Comparison of ENCODE assay signal across 19 cellular contexts in genomic region chr12:74321381-74321780, GRCh38.
"Had no signal": no experiment of that assay in that cellular context is flagged by ENCODE, and none has a peak within 500 bp of the region (broad histone marks: within the 10 kb centered on the region; RNA-seq: fewer than 3 reads in every experiment).

No MANE protein-coding gene starts in this region.

- H3K79me2 ChIP-seq: hepatocyte had no signal

- H3K9me3 ChIP-seq: colonic mucosa, mucosa of descending colon, ovary, right atrium auricular region, suprapubic skin, thyroid gland had no signal

- H3K27me3 ChIP-seq: colonic mucosa, hepatocyte, ovary, right atrium auricular region, suprapubic skin, thyroid gland had no signal

- H3K4me2 ChIP-seq: hepatocyte, smooth muscle cell had no signal

- FAIRE-seq: endothelial cell of umbilical vein, urothelium cell line had no signal

- H3K4me3 ChIP-seq: colonic mucosa, hepatocyte, mucosa of descending colon, ovary, right atrium auricular region, smooth muscle cell, suprapubic skin, thyroid gland had no signal

- H2AFZ ChIP-seq: hepatocyte had no signal

- H3K27ac ChIP-seq: colonic mucosa, hepatocyte, ovary, right atrium auricular region, suprapubic skin, thyroid gland had no signal

- H3K4me1 ChIP-seq: colonic mucosa, right atrium auricular region, suprapubic skin, thyroid gland had no signal

- ATAC-seq: mucosa of descending colon; naive thymus-derived CD8-positive, alpha-beta T cell; stimulated activated naive CD8-positive, alpha-beta T cell treated with anti-CD3 and anti-CD28 coated beads, Interleukin-15, Interleukin-2, amounts not matched to agents 100 U/mL and 50 U/mL, for 24 hours had no signal

- DNase-seq: colonic mucosa; dermis blood vessel endothelial cell; effector CD4-positive, alpha-beta T cell; endodermal cell; foreskin melanocyte; head of caudate nucleus; mucosa of descending colon; naive thymus-derived CD8-positive, alpha-beta T cell; nucleus accumbens; ovary; stimulated activated CD4-positive, alpha-beta T cell treated with anti-CD3 and anti-CD28 coated beads, Interleukin-2, amount 100 ng/mL, for 48 hours; stimulated activated naive CD8-positive, alpha-beta T cell treated with anti-CD3 and anti-CD28 coated beads, Interleukin-15, Interleukin-2, amounts not matched to agents 100 U/mL and 50 U/mL, for 24 hours; thyroid gland had no signal

- H3K36me3 ChIP-seq: colonic mucosa, ovary, right atrium auricular region, suprapubic skin, thyroid gland had no signal
